In the genomic region with DNA sequence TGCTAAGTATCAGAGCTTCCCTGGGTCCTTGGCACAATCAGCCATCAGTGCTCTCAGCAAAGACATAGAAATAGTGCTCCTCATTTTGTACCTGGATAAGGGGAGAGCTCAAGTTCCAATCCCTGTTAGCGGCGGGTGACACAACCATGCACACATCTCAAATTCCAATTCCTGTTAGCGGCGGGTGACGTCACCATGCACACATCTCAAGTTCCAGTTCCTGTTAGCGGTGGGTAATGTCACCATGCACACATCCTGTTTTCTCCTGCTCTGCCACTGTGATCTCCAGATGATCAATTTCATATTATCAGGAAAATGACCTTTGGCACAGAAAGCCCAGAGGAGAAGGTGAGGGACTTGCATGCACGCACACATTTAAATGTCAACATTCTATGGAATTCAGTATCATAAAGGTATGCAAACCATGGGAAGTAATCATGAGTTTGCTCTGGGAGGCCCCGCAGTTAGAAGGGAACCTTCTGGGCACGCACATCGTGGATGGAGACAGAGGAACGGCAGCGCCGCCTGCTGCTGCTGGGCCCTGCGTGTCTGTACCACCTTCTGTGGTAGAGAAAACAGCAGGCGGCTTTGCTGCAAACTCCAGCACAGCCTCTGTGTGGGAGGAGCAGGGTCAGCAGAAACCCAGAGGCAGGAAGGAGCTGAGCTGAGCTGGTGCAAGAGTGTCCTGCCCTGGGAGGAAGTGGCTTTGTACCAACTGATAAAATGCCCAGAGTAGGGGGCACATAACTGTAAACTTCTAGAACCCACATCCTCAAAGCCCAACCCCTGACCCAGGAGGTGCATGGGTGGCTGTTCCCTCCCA, we compare ENCODE assay signal across 8 cellular contexts.
DNase-seq lines count a peak whose midpoint lies in the region; ATAC-seq and TF ChIP-seq lines count a peak whose summit lies in the region.

No MANE protein-coding gene starts in this region.

- no peak overlapping the region for H3K4me3 ChIP-seq in SJSA1
- no peak overlapping the region for H3K4me3 ChIP-seq in upper lobe of right lung

- H3K36me3 ChIP-seq in SJSA1 (no peaks in the 10 kb centered on the region), upper lobe of right lung (no peaks in the 10 kb centered on the region)

- H3K27me3 Mint-ChIP-seq in activated naive CD4-positive, alpha-beta T cell treated with anti-CD3 and anti-CD28 coated beads, Interleukin-2, amount 50 U/mL, for 24 hours = no peaks in the 10 kb centered on the region
- H3K27me3 Mint-ChIP-seq in progenitor cell of endocrine pancreas = no peaks in the 10 kb centered on the region

- peak overlapping the region; percentile 34 for H3K27ac ChIP-seq in SJSA1
- H3K27ac ChIP-seq in upper lobe of right lung = peak overlapping the region; percentile 73

- peak overlapping the region; percentile 94 for H3K27ac Mint-ChIP-seq in activated naive CD4-positive, alpha-beta T cell treated with anti-CD3 and anti-CD28 coated beads, Interleukin-2, amount 50 U/mL, for 24 hours
- peak overlapping the region; percentile 94 for H3K27ac Mint-ChIP-seq in progenitor cell of endocrine pancreas

- H3K4me1 ChIP-seq in SJSA1 (replicated peaks) (peaks cover 28% of the 10 kb centered on the region), upper lobe of right lung (peaks cover 60% of the 10 kb centered on the region)

- DNase-seq in DMS79 (lab: John Stamatoyannopoulos, UW) = peak; percentile 37
- peak; percentile 68 for DNase-seq in HuH-7.5 (ENCODE audit: low spot score)
- DNase-seq in SJSA1 (ENCODE audit: low read depth in 1 of 2, low spot score in 2 of 2) = peak; percentile 76 to 83
- peak; percentile 93 for DNase-seq in Right ventricle myocardium inferior (ENCODE audit: missing footprints)
- DNase-seq in progenitor cell of endocrine pancreas (ENCODE audit: low spot score, unreplicated experiment) = peak; percentile 34
- peak; percentile 91 for DNase-seq in upper lobe of right lung

- H3K27me3 ChIP-seq in SJSA1 (replicated peaks) = no peaks in the 10 kb centered on the region
- no peaks in the 10 kb centered on the region for H3K27me3 ChIP-seq in upper lobe of right lung

- H3K9me3 ChIP-seq in SJSA1 (replicated peaks) = no peaks in the 10 kb centered on the region
- H3K9me3 ChIP-seq in upper lobe of right lung = no peaks in the 10 kb centered on the region

- intact Hi-C loops in Right ventricle myocardium inferior (cut with DNase I) (loop anchor here (1.0 to 5.0 kb wide), 4 partner anchors 40 to 157 kb away; a partner anchor contains a TSS), upper lobe of right lung (cut with DNase I) (no loop called here)

- no peaks in the 10 kb centered on the region for H3K9me3 Mint-ChIP-seq in activated naive CD4-positive, alpha-beta T cell treated with anti-CD3 and anti-CD28 coated beads, Interleukin-2, amount 50 U/mL, for 24 hours
- no peaks in the 10 kb centered on the region for H3K9me3 Mint-ChIP-seq in progenitor cell of endocrine pancreas (ENCODE audit: low read depth)

- peak overlapping the region; percentile 74 for H3K4me3 Mint-ChIP-seq in activated naive CD4-positive, alpha-beta T cell treated with anti-CD3 and anti-CD28 coated beads, Interleukin-2, amount 50 U/mL, for 24 hours
- peak overlapping the region; percentile 46 for H3K4me3 Mint-ChIP-seq in progenitor cell of endocrine pancreas (ENCODE audit: low read depth)

- ATAC-seq in GM21515 (IDR thresholded peaks at IDR 0.05; ENCODE audit: unreplicated experiment) (peak; percentile 86), Right ventricle myocardium inferior (peak; percentile 83), upper lobe of right lung (peak; percentile 88)

- peaks cover 2% of the 10 kb centered on the region for H3K36me3 Mint-ChIP-seq in activated naive CD4-positive, alpha-beta T cell treated with anti-CD3 and anti-CD28 coated beads, Interleukin-2, amount 50 U/mL, for 24 hours
- H3K36me3 Mint-ChIP-seq in progenitor cell of endocrine pancreas (ENCODE audit: insufficient read depth) = peaks cover 8% of the 10 kb centered on the region

- TF ChIP-seq CTCF in progenitor cell of endocrine pancreas (IDR thresholded peaks at IDR 0.05; ENCODE audit: unreplicated experiment) (peak; percentile 54), upper lobe of right lung (IDR thresholded peaks at IDR 0.05) (peak; percentile 67)

- H3K4me1 Mint-ChIP-seq in activated naive CD4-positive, alpha-beta T cell treated with anti-CD3 and anti-CD28 coated beads, Interleukin-2, amount 50 U/mL, for 24 hours = peaks cover 71% of the 10 kb centered on the region
- peaks cover 35% of the 10 kb centered on the region for H3K4me1 Mint-ChIP-seq in progenitor cell of endocrine pancreas (ENCODE audit: low read depth)

Comparison
In these comparisons a context has a peak if more than half of its experiments do, and no peak if none do; other contexts are left out.
1. DNase-seq: peak in every context shown above with its lines; median percentile 93 in Right ventricle myocardium inferior; 91 in upper lobe of right lung; 80 in SJSA1; 68 in HuH-7.5; 37 in DMS79; 34 in progenitor cell of endocrine pancreas.